In the genomic region with DNA sequence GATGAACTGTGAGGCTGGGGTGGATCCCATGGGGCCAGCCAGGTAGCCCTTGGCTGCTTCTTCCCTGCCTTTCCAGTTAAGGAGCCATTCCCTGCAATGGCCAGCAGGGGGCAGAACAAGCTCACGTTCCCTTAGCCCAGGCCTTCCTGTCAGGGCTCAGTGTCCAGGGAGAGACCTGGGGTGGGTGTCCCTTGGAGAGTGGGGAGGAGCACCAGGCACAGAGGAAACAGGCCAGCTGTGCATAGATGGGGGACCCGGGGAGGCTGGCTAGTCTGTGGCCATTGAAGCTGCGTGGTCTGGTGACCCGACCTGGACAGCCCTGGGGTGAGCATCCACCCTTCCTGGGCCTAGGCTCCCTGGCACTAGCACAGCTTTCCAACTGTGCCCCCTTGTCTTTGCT, we compare ENCODE assay signal across 8 cellular contexts. TPM values are rescaled to one million over a fixed set of nuclear protein-coding genes. Genes with fewer than 3 reads are reported as not detected.
DNase-seq lines count a peak whose midpoint lies in the region; ATAC-seq and TF ChIP-seq lines count a peak whose summit lies in the region.

No MANE protein-coding gene starts in this region.

- WGBS in ovary, 3 donors: 21 to 29% (median 23%) methylated on average over 4 of the region's 4 CpGs
- WGBS in tibial nerve, 2 donors: 21 to 23% methylated on average over 4 of the region's 4 CpGs

- peaks cover 3% of the 10 kb centered on the region for H3K4me1 ChIP-seq in SJCRH30
- no peaks in the 10 kb centered on the region for H3K4me1 ChIP-seq in ovary (ENCODE audit: insufficient read depth)
- H3K4me1 ChIP-seq in tibial nerve: peaks cover 0 to 15% (median 5%) of the 10 kb centered on the region in 4 donors

- H3K27ac ChIP-seq in SJCRH30 (no peak overlapping the region), ovary (no peak overlapping the region), tibial nerve (peak overlapping the region in 3 of 4 donors; percentile 33 to 68 (median 64))

- H3K4me3 ChIP-seq in SJCRH30: no peak overlapping the region
- H3K4me3 ChIP-seq in ovary: no peak overlapping the region
- no peak overlapping the region for H3K4me3 ChIP-seq in tibial nerve

- no peaks in the 10 kb centered on the region for H3K27me3 ChIP-seq in SJCRH30
- no peaks in the 10 kb centered on the region for H3K27me3 ChIP-seq in ovary
- H3K27me3 ChIP-seq in tibial nerve: no peaks in the 10 kb centered on the region

- no peaks in the 10 kb centered on the region for H3K36me3 ChIP-seq in SJCRH30
- H3K36me3 ChIP-seq in ovary: no peaks in the 10 kb centered on the region
- no peaks in the 10 kb centered on the region for H3K36me3 ChIP-seq in tibial nerve

- H3K9me3 ChIP-seq in SJCRH30 (replicated peaks) (no peaks in the 10 kb centered on the region), ovary (no peaks in the 10 kb centered on the region), tibial nerve (no peaks in the 10 kb centered on the region)

- intact Hi-C loops in ovary (cut with DNase I): loop anchor here (2.0 to 10.0 kb wide), 5 partner anchors 138 to 330 kb away; partner anchors contain the start of genes AHCYL1 (in 4 of the 4), CSF1 (in 1 of the 4) and GNAI3 (in 1 of the 4)

- ATAC-seq in GM19351 (IDR thresholded peaks at IDR 0.05; ENCODE audit: unreplicated experiment): peak; percentile 71

- DNase-seq in Ammon's horn (ENCODE audit: low spot score) (peak; percentile 93), SJCRH30 (peak; percentile 82 to 94), foreskin melanocyte (peak; percentile 59), ovary (peak; percentile 72 to 87 (median 84)), tibial nerve (ENCODE audit: low spot score in 2 of 2) (peak; percentile 64 to 68)
- DNase-seq in activated effector memory CD4-positive, alpha-beta T cell treated with anti-CD3 and anti-CD28 coated beads, Interleukin-2, amount 50 U/mL, for 16 hours: peak; percentile 91

- TF ChIP-seq CTCF in LNCAP (IDR thresholded peaks at IDR 0.05) (peak; percentile 83), ovary (IDR thresholded peaks at IDR 0.05) (peak; percentile 93 to 98 (median 98)), tibial nerve (IDR thresholded peaks at IDR 0.05) (peak; percentile 95 to 99 (median 96))

- TF ChIP-seq EP300 in ovary (IDR thresholded peaks at IDR 0.05): no peak
- TF ChIP-seq EP300 in tibial nerve (IDR thresholded peaks at IDR 0.05): peak; percentile 37 to 72

- TF ChIP-seq POLR2A in ovary (IDR thresholded peaks at IDR 0.05) (peak; percentile 40), tibial nerve (IDR thresholded peaks at IDR 0.05) (no peak)

RNA-seq across cellular contexts. Expression of gene EPS8L3, which starts 13.2 kb away (rescaled TPM):
- total RNA-seq in SJCRH30 (2014; rRNA removed; shearing (Covaris generic)): not detected in 2 replicates
- 1 to 10 TPM in 1 of 7 donors, under 1 TPM in 5, not detected in 1; 0.23 to 1.9 (median 0.56) TPM for total RNA-seq in ovary
- polyA plus RNA-seq in ovary: under 1 TPM in 1 of 2 donors, not detected in 1; 0.05 TPM
- total RNA-seq in tibial nerve: not detected

RNA-seq across cellular contexts. Expression of gene GSTM3, which starts 36.1 kb away (rescaled TPM):
- total RNA-seq in SJCRH30 (2014; rRNA removed; shearing (Covaris generic)): 31.4 and 32.1 TPM in 2 replicates
- 100 to 1,000 TPM in 5 of 7 donors, 10 to 100 TPM in 2; 75.8 to 278 (median 135) TPM for total RNA-seq in ovary
- 100 to 1,000 TPM; 229 to 234 TPM for polyA plus RNA-seq in ovary
- 100 to 1,000 TPM in 1 of 4 donors, 10 to 100 TPM in 3; 37.2 to 134 (median 79.7) TPM for total RNA-seq in tibial nerve

Comparison
In these comparisons a context has a peak if more than half of its experiments do, and no peak if none do; other contexts are left out.
1. H3K27ac ChIP-seq: peak in tibial nerve (3 of 4); none in SJCRH30 (single experiment) and ovary (0 of 2).
2. Peak in every context shown above with its lines, with median percentiles within 50 percentile points of each other: DNase-seq and CTCF ChIP-seq.